Comparison of ENCODE assay signal across 11 cellular contexts in the genomic region with DNA sequence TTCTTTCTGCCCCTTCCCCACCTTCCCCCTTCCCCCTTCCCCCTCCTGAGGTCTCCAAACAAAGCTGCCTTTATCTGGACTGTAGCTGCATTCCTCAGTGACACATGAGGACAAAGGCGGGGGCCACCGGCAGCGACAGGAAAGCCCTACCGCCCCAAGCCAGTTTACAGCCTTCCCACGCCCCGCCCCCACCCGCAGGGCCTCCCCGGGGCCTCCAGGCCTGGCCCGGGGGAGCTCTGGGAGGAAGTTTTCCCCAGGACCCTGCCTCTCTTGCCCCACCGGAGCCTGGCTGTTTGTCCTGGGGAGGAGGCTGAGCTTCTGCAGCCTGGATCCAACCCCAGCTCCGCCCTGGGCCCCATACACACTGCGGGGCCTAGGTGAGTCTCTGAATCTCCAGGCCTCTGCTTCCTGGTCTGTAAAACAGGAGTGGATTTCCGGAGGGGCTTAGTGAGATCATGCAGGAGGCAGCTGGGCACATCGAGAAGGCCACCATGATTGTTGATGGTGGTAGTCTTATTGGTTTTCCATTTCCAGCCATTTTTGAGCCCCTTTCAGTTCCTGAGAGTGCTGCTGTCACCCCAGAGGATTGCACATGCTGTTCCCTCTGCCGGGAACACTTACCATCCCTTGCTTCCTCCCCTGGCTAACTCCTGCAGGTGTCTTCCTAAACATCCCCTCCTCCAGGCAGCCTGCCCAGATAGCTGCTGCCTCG.
DNase-seq lines count a peak whose midpoint lies in the region; FAIRE-seq and TF ChIP-seq lines count a peak whose summit lies in the region.
"Had no signal": no experiment of that assay in that cellular context is flagged by ENCODE, and none has a peak within 500 bp of the region (broad histone marks: within the 10 kb centered on the region; RNA-seq: fewer than 3 reads in every experiment).

No MANE protein-coding gene starts in this region.

- peak overlapping the region; percentile 18; the same call in 1 of the 2 replicates for H2AK5ac ChIP-seq in H1 (ENCODE audit: low read depth, low read length)

- H4K91ac ChIP-seq in H1 (replicated peaks; ENCODE audit: insufficient read length, low read length): peak overlapping the region; percentile 6

- no peak overlapping the region for H3K23ac ChIP-seq in H1 (ENCODE audit: insufficient read length)

- H4K8ac ChIP-seq in H1 (ENCODE audit: extremely low read depth, insufficient read depth, low read length): peak overlapping the region; percentile 84; the same call in 1 of the 2 replicates

- H3K27me3 ChIP-seq in H1 (replicated peaks in 1 of 4; ENCODE audit: control insufficient read depth in 3 of 4, extremely low read depth in 1 of 4, insufficient read depth in 3 of 4, low read length in 3 of 4) (no peaks in the 10 kb centered on the region), Karpas-422 (ENCODE audit: low read length) (no peaks in the 10 kb centered on the region)

- TF ChIP-seq RAD21 in H1 (IDR thresholded peaks at IDR 0.05 in 1 of 2, conservative IDR thresholded peaks at IDR 0.05 in 1 of 2; ENCODE audit: low read depth in 2 of 2, low read length in 2 of 2): no peak

- H3K4me3 ChIP-seq in H1 (ENCODE audit: extremely low read depth in 1 of 4, insufficient read depth in 2 of 4, low read depth in 3 of 4, low read length in 4 of 4) (peak overlapping the region in 1 of 4 experiments; percentile 37; a peak in 1 of 8 replicates), Karpas-422 (ENCODE audit: low read length) (no peak overlapping the region)
- H3K4me3 ChIP-seq: GM12878 had no signal

- H3K79me2 ChIP-seq in H1 (ENCODE audit: control insufficient read depth in 1 of 2, insufficient read depth in 2 of 2, low read length in 2 of 2) (no peaks in the 10 kb centered on the region), Karpas-422 (ENCODE audit: low read length) (no peaks in the 10 kb centered on the region)

- POLR2A ChIA-PET in H1 (lab: Charles Lee; ENCODE audit: partially characterized antibody): interaction anchor here (0.6 to 2.3 kb wide), 17 partner anchors 8 to 196 kb away, joined by 3 to 15 read pairs (median 3); no protein-coding TSS in a partner anchor

- TF ChIP-seq POLR2A in H1 (IDR thresholded peaks at IDR 0.05; ENCODE audit: control extremely low read depth in 1 of 2, low read depth in 2 of 2, low read length in 2 of 2): 0 out of 3 replicates have a peak, but pooled peaks of 1 of the 2 experiments have one; percentile 7

- H2BK20ac ChIP-seq in H1 (ENCODE audit: low read length): peak overlapping the region; percentile 77

- in situ Hi-C loops in KBM-7 (cut with MboI; ENCODE audit: low pct_unique_long_range_greater_than_20kb, low sequenced_read_pairs): no loop called here

- 17% methylated on average over 12 of the region's 16 CpGs; no CpG with 5 or more reads in 1 of the 2 experiments for WGBS in H1 (ENCODE audit: extremely low coverage in 1 of 2, insufficient coverage in 1 of 2, insufficient read length in 1 of 2, insufficient replicate concordance in 2 of 2, low coverage in 1 of 2, low lambda C conversion rate in 2 of 2, missing lambda C conversion rate in 1 of 2), 2 experiments

- H3K4ac ChIP-seq in H1 (replicated peaks; ENCODE audit: insufficient read length, low read depth, low read length): peak overlapping the region; percentile 19

- H4K5ac ChIP-seq in H1 (ENCODE audit: insufficient read length, low read depth, low read length): peak overlapping the region; percentile 69

- peak; percentile 52 for FAIRE-seq in H1 (lab: Jason Lieb, UNC)
- FAIRE-seq: GM12878 had no signal

- peak overlapping the region; percentile 96 for H2BK5ac ChIP-seq in H1 (ENCODE audit: low read depth, low read length)

- peak overlapping the region; percentile 1 for H2BK120ac ChIP-seq in H1 (replicated peaks; ENCODE audit: low read depth, low read length)

- H3K4me1 ChIP-seq in H1 (replicated peaks in 1 of 4; ENCODE audit: control insufficient read depth in 3 of 4, insufficient read depth in 4 of 4, low read length in 3 of 4): peaks cover 8 to 23% (median 17%) of the 10 kb centered on the region in 4 experiments
- H3K4me1 ChIP-seq in Karpas-422 (ENCODE audit: low read length): peaks cover 10% of the 10 kb centered on the region

- TF ChIP-seq EP300 in H1 (IDR thresholded peaks at IDR 0.05; ENCODE audit: borderline replicate concordance in 1 of 2, low read depth in 2 of 2, low read length in 2 of 2): 0 out of 3 replicates have a peak, but pooled peaks of 1 of the 2 experiments have one; percentile 33

- H3K36me3 ChIP-seq in H1 (ENCODE audit: control insufficient read depth in 2 of 4, insufficient read depth in 4 of 4, low read length in 3 of 4) (peaks cover 0 to 7% (median under 1%) of the 10 kb centered on the region in 4 experiments; a peak in 1 of 8 replicates), Karpas-422 (ENCODE audit: insufficient read depth, low read length) (no peaks in the 10 kb centered on the region)

- H2AFZ ChIP-seq in H1 (ENCODE audit: low read length): no peak overlapping the region
- no peak overlapping the region for H2AFZ ChIP-seq in Karpas-422 (ENCODE audit: low read length)

- peaks cover 0 to 2% of the 10 kb centered on the region in 2 experiments for H4K20me1 ChIP-seq in H1 (replicated peaks in 1 of 2; ENCODE audit: control insufficient read depth in 1 of 2, insufficient read depth in 2 of 2, low read length in 2 of 2)
- H4K20me1 ChIP-seq in Karpas-422 (ENCODE audit: insufficient read depth, low read depth, low read length): no peaks in the 10 kb centered on the region

- no peaks in the 10 kb centered on the region; the same call in 1 of the 2 replicates for H3K79me1 ChIP-seq in H1 (ENCODE audit: low read depth, low read length)

- peak overlapping the region; percentile 85 for H3K27ac ChIP-seq in H1 (ENCODE audit: low read depth, low read length)
- H3K27ac ChIP-seq in Karpas-422 (ENCODE audit: low read length): no peak overlapping the region

- no peaks in the 10 kb centered on the region; the same call in 1 of the 2 replicates for H3K23me2 ChIP-seq in H1 (ENCODE audit: low read depth, low read length)

- peak overlapping the region; percentile 46 to 54 for H3K4me2 ChIP-seq in H1 (ENCODE audit: insufficient read depth in 1 of 2, low read depth in 2 of 2, low read length in 2 of 2)
- no peak overlapping the region for H3K4me2 ChIP-seq in Karpas-422 (ENCODE audit: low read depth, low read length, poor library complexity, severe bottlenecking)

- peak overlapping the region; percentile 94 for H2BK12ac ChIP-seq in H1 (ENCODE audit: low read depth, low read length)

- peak overlapping the region; percentile 32 for H3K56ac ChIP-seq in H1 (replicated peaks; ENCODE audit: insufficient read length, low read depth, low read length)

- no peak for TF ChIP-seq CTCF in H1 (IDR thresholded peaks at IDR 0.05; ENCODE audit: control extremely low read depth in 1 of 3, insufficient read depth in 1 of 3, low read depth in 1 of 3, low read length in 3 of 3)

- peak overlapping the region; percentile 50; the same call in 1 of the 2 replicates for H2BK15ac ChIP-seq in H1 (ENCODE audit: low read length)

- H3K18ac ChIP-seq in H1 (ENCODE audit: extremely low read depth, low read length): peak overlapping the region; percentile 95

- CTCF ChIA-PET in H1 (lab: Charles Lee; ENCODE audit: partially characterized antibody): interaction anchor here (0.8 to 9.5 kb wide), 7 partner anchors 10 to 264 kb away, joined by 3 to 57 read pairs (median 4); no protein-coding TSS in a partner anchor

- H3K9me3 ChIP-seq in H1 (ENCODE audit: insufficient read depth in 2 of 2, low read depth in 1 of 2, low read length in 1 of 2) (peaks cover 0 to 5% of the 10 kb centered on the region in 2 experiments; a peak in 2 of 4 replicates), Karpas-422 (ENCODE audit: low read length) (no peaks in the 10 kb centered on the region)

- no peak overlapping the region for H3K14ac ChIP-seq in H1 (ENCODE audit: insufficient read length)

- DNase-seq in A172 (ENCODE audit: low spot score): peak; percentile 48
- peak; percentile 39 for DNase-seq in KBM-7
- DNase-seq in H1 (ENCODE audit: low read depth in 1 of 2, low spot score in 2 of 2): peak; percentile 47 to 78
- DNase-seq in lung microvascular endothelial cell (ENCODE audit: low read depth in 2 of 2): peak; percentile 34 to 63
- no peak for DNase-seq in Karpas-422
- no peak for DNase-seq in NCI-H1105 (lab: John Stamatoyannopoulos, UW)
- no peak for DNase-seq in activated effector memory CD4-positive, alpha-beta T cell treated with anti-CD3 and anti-CD28 coated beads, Interleukin-2, amount 50 U/mL, for 16 hours
- DNase-seq in central memory CD4-positive, alpha-beta T cell: no peak
- DNase-seq: activated T-cell treated with anti-CD3 and anti-CD28 coated beads, Interleukin-2, amount 50 U/mL, for 48 hours; RPMI8226 had no signal

- no peaks in the 10 kb centered on the region for H3K9me2 ChIP-seq in Karpas-422 (replicated peaks; ENCODE audit: insufficient read depth, low read length)

- H3K9ac ChIP-seq in H1 (replicated peaks in 1 of 4; ENCODE audit: extremely low read depth in 1 of 4, low read depth in 3 of 4, low read length in 3 of 4): peak overlapping the region in 2 of 4 experiments; percentile 27 to 35; a peak in 2 of 7 replicates
- H3K9ac ChIP-seq in Karpas-422 (ENCODE audit: low read length): no peak overlapping the region

TF ChIP-seq in H1, 55 proteins besides CTCF, POLR2A, EP300 and RAD21:
- TF ChIP-seq HDAC2 (IDR thresholded peaks at IDR 0.05; ENCODE audit: borderline replicate concordance in 1 of 2, low read depth in 2 of 2, low read length in 2 of 2) (peak in 1 of 2 experiments; percentile 55; a peak in 1 of 4 replicates), TEAD4 (IDR thresholded peaks at IDR 0.05; ENCODE audit: low read depth, low read length) (peak; percentile 88), TBP (IDR thresholded peaks at IDR 0.05; ENCODE audit: low read depth, low read length) (no peak), SP1 (IDR thresholded peaks at IDR 0.05; ENCODE audit: low read depth, low read length) (0 out of 2 replicates have a peak, but pooled peaks have one; percentile 39), KDM1A (IDR thresholded peaks at IDR 0.05; ENCODE audit: borderline replicate concordance, low read length) (peak; percentile 38; the same call in 1 of the 2 replicates)
- TF ChIP-seq, protein P1, sequence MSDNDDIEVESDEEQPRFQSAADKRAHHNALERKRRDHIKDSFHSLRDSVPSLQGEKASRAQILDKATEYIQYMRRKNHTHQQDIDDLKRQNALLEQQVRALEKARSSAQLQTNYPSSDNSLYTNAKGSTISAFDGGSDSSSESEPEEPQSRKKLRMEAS (IDR thresholded peaks at IDR 0.05): no peak
TF ChIP-seq in H1: peak in this region for 4.

Comparison
In these comparisons a context has a peak if more than half of its experiments do, and no peak if none do; other contexts are left out.
1. DNase-seq: peak in A172 (single experiment), KBM-7 (single experiment), H1 (2 of 2) and lung microvascular endothelial cell (2 of 2); none in Karpas-422 (single experiment), NCI-H1105 (single experiment), activated effector memory CD4-positive, alpha-beta T cell treated with anti-CD3 and anti-CD28 coated beads, Interleukin-2, amount 50 U/mL, for 16 hours (single experiment) and central memory CD4-positive, alpha-beta T cell (single experiment).